Comparison of ENCODE assay signal across 10 cellular contexts in the genomic region with DNA sequence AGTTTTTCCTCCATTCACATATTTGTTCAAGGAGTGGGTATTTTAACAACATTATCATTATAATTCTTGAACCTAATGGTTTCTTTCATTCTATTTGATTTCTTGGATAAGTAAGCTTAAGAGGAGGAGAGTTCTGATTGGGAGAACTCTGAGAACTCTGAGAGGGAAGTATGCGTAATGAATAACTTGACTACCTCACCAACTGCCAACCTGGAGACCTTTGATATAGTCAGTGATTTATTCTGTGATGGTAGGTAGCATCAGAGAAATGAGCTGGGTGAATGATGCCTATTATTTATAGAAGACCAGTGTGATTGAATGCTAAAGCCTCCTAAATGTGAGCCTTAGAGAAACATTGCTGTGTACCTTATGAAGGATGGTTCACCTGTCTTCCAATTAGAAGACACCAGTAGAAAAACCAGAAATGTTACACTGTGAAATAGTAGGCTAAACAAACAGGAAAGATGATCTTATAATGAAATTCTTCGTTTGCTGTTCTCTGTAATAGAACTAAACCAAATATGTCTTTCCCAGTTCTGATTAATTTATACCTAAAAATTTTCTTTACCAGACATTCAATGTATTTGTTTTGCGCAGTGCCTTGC.
DNase-seq lines count a peak whose midpoint lies in the region; ATAC-seq, FAIRE-seq and TF ChIP-seq lines count a peak whose summit lies in the region.
"Had no signal": no experiment of that assay in that cellular context is flagged by ENCODE, and none has a peak within 500 bp of the region (broad histone marks: within the 10 kb centered on the region; RNA-seq: fewer than 3 reads in every experiment).

No MANE protein-coding gene starts in this region.

- H3K4me3 ChIP-seq in HepG2 (replicated peaks in 1 of 3; ENCODE audit: insufficient read depth in 1 of 3, low read depth in 2 of 3, low read length in 3 of 3) = peak overlapping the region; percentile 67 to 79 (median 68); a peak in 5 of 6 replicates
- peak overlapping the region in 1 of 2 donors; percentile 71 for H3K4me3 ChIP-seq in vagina

- in situ Hi-C loops in HepG2 (cut with HindIII; ENCODE audit: extremely low pct_ligation_motif_present, low pct_unique_long_range_greater_than_20kb) = no loop called here

- TF ChIP-seq EP300 in HepG2 (IDR thresholded peaks at IDR 0.05; ENCODE audit: low read depth in 2 of 2, low read length in 2 of 2) (no peak), HepG2 (CRISPR knock-in tag; IDR thresholded peaks at IDR 0.05; ENCODE audit: borderline replicate concordance) (no peak)

- no TSS peak for BruUV-seq in HepG2 (replicated peaks; lab: Mats Ljungman, UMichigan)

- FAIRE-seq in HepG2 (lab: Jason Lieb, UNC) = peak; percentile 30
- FAIRE-seq: astrocyte had no signal

- H2AFZ ChIP-seq in HepG2 (ENCODE audit: low read length) = no peak overlapping the region

- peaks cover 14% of the 10 kb centered on the region for H3K36me3 Mint-ChIP-seq in activated naive CD4-positive, alpha-beta T cell treated with anti-CD3 and anti-CD28 coated beads, Interleukin-2, amount 10 ng/mL, durations not matched to agents 7 days and 5 days
- H3K36me3 Mint-ChIP-seq in activated naive CD8-positive, alpha-beta T cell = no peaks in the 10 kb centered on the region

- ATAC-seq in HepG2 (no peak), GM19328 (IDR thresholded peaks at IDR 0.05; ENCODE audit: unreplicated experiment) (no peak)

- intact Hi-C loops in HepG2 (cut with micrococcal nuclease; ENCODE audit: unreplicated experiment) = loop anchor here (5.0 kb wide), 2 partner anchors 33 to 177 kb away; no protein-coding TSS in a partner anchor
- intact Hi-C loops in vagina (cut with DNase I) = no loop called here

- H3K27ac Mint-ChIP-seq in activated naive CD4-positive, alpha-beta T cell treated with anti-CD3 and anti-CD28 coated beads, Interleukin-2, amount 10 ng/mL, durations not matched to agents 7 days and 5 days = peak overlapping the region; percentile 95
- H3K27ac Mint-ChIP-seq in activated naive CD8-positive, alpha-beta T cell = peak overlapping the region; percentile 95

- POLR2A ChIA-PET in HepG2 (lab: Yijun Ruan, JAX) = no interaction called here

- peak overlapping the region; percentile 95 for H3K4me3 Mint-ChIP-seq in activated naive CD4-positive, alpha-beta T cell treated with anti-CD3 and anti-CD28 coated beads, Interleukin-2, amount 10 ng/mL, durations not matched to agents 7 days and 5 days
- H3K4me3 Mint-ChIP-seq in activated naive CD8-positive, alpha-beta T cell = peak overlapping the region; percentile 97

- TF ChIP-seq RAD21 in HepG2 (CRISPR knock-in tag; IDR thresholded peaks at IDR 0.05) = no peak

- H3K36me3 ChIP-seq in HepG2 (replicated peaks in 1 of 2; ENCODE audit: control insufficient read depth in 1 of 2, insufficient read depth in 2 of 2, low read length in 2 of 2) (0 out of 5 replicates have a peak, but pooled peaks cover 0 to 5% of the 10 kb centered on the region in 2 experiments), vagina (no peaks in the 10 kb centered on the region)

- TF ChIP-seq POLR2A in HepG2 (IDR thresholded peaks at IDR 0.05; ENCODE audit: insufficient read depth in 1 of 2, low read depth in 2 of 2, low read length in 2 of 2) (no peak), vagina (IDR thresholded peaks at IDR 0.05) (no peak), erythroblast (IDR thresholded peaks at IDR 0.05; ENCODE audit: low read length) (no peak)

- no peaks in the 10 kb centered on the region for H3K9me3 ChIP-seq in HepG2 (ENCODE audit: low read length)
- no peaks in the 10 kb centered on the region for H3K9me3 ChIP-seq in vagina

- peak overlapping the region; percentile 98 for H3K4me2 ChIP-seq in HepG2 (ENCODE audit: low read depth, low read length)

- H3K27ac ChIP-seq in HepG2 (ENCODE audit: extremely low read length, insufficient read depth, low read length) (no peak overlapping the region), vagina (peak overlapping the region; percentile 20)

- no peaks in the 10 kb centered on the region for H3K9me3 Mint-ChIP-seq in activated naive CD4-positive, alpha-beta T cell treated with anti-CD3 and anti-CD28 coated beads, Interleukin-2, amount 10 ng/mL, durations not matched to agents 7 days and 5 days
- H3K9me3 Mint-ChIP-seq in activated naive CD8-positive, alpha-beta T cell (ENCODE audit: low read depth) = no peaks in the 10 kb centered on the region

- peaks cover 32% of the 10 kb centered on the region for H3K79me2 ChIP-seq in HepG2 (ENCODE audit: insufficient read depth, low read length)

- CTCF ChIA-PET in activated naive CD4-positive, alpha-beta T cell treated with anti-CD3 and anti-CD28 coated beads, Interleukin-2, amount 10 ng/mL, durations not matched to agents 7 days and 5 days (lab: Charles Lee) = interaction anchor here (2.0 to 5.8 kb wide), 2 partner anchors 15 to 50 kb away, joined by 6 to 66 read pairs; no protein-coding TSS in a partner anchor
- CTCF ChIA-PET in HepG2 (lab: Yijun Ruan, JAX; ENCODE audit: low intra/inter-chr PET ratio, low total read pairs) = no interaction called here

- peaks cover 55% of the 10 kb centered on the region for H3K4me1 ChIP-seq in HepG2 (ENCODE audit: insufficient read depth, low read length)
- peaks cover 55% of the 10 kb centered on the region for H3K4me1 ChIP-seq in vagina

- peaks cover 79% of the 10 kb centered on the region for H3K4me1 Mint-ChIP-seq in activated naive CD4-positive, alpha-beta T cell treated with anti-CD3 and anti-CD28 coated beads, Interleukin-2, amount 10 ng/mL, durations not matched to agents 7 days and 5 days
- H3K4me1 Mint-ChIP-seq in activated naive CD8-positive, alpha-beta T cell (ENCODE audit: low read depth) = peaks cover 80% of the 10 kb centered on the region

- 80% methylated on average over 3 of the region's 3 CpGs for WGBS in HepG2 (ENCODE audit: low lambda C conversion rate)

- H3K27me3 ChIP-seq in HepG2 (ENCODE audit: control insufficient read depth in 1 of 2, insufficient read depth in 2 of 2, low read length in 2 of 2) (peaks cover 0 to 12% of the 10 kb centered on the region in 2 experiments; a peak in 3 of 5 replicates), vagina (no peaks in the 10 kb centered on the region)

- H4K20me1 ChIP-seq in HepG2 (ENCODE audit: insufficient read depth, low read length) = no peaks in the 10 kb centered on the region

- no peak overlapping the region for H3K9ac ChIP-seq in HepG2 (ENCODE audit: insufficient read depth, low read depth, low read length)

- no peak for DNase-seq in activated naive CD4-positive, alpha-beta T cell treated with anti-CD3 and anti-CD28 coated beads, Interleukin-2, amount 10 ng/mL, durations not matched to agents 7 days and 5 days
- no peak for DNase-seq in activated naive CD4-positive, alpha-beta T cell treated with anti-CD3 and anti-CD28 coated beads, Interleukin-2, amount 50 U/mL, for 16 hours
- DNase-seq in HepG2 (ENCODE audit: low spot score) (no peak), vagina (ENCODE audit: extremely low spot score in 2 of 2) (no peak), putamen (ENCODE audit: low spot score) (no peak), erythroblast (lab: John Stamatoyannopoulos, UW) (no peak)
- DNase-seq: NCI-H187 treated with DMSO at 0.1 percent for 48 hours had no signal

- peaks cover 14% of the 10 kb centered on the region for H3K27me3 Mint-ChIP-seq in activated naive CD4-positive, alpha-beta T cell treated with anti-CD3 and anti-CD28 coated beads, Interleukin-2, amount 10 ng/mL, durations not matched to agents 7 days and 5 days
- H3K27me3 Mint-ChIP-seq in activated naive CD8-positive, alpha-beta T cell = no peaks in the 10 kb centered on the region

- TF ChIP-seq CTCF in HepG2 (CRISPR knock-in tag; IDR thresholded peaks at IDR 0.05) = no peak
- TF ChIP-seq CTCF in vagina (IDR thresholded peaks at IDR 0.05) = no peak

TF ChIP-seq in HepG2, 621 proteins besides CTCF, POLR2A, EP300 and RAD21 (continues in another document):
- TF ChIP-seq, protein P1, sequence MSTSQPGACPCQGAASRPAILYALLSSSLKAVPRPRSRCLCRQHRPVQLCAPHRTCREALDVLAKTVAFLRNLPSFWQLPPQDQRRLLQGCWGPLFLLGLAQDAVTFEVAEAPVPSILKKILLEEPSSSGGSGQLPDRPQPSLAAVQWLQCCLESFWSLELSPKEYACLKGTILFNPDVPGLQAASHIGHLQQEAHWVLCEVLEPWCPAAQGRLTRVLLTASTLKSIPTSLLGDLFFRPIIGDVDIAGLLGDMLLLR (CRISPR knock-in tag; IDR thresholded peaks at IDR 0.05) = no peak
- TF ChIP-seq ZNF749 (CRISPR knock-in tag; IDR thresholded peaks at IDR 0.05; ENCODE audit: borderline replicate concordance) = no peak
- no peak for TF ChIP-seq ZKSCAN8 (CRISPR knock-in tag; IDR thresholded peaks at IDR 0.05; ENCODE audit: borderline replicate concordance)
- TF ChIP-seq RELA (CRISPR knock-in tag; IDR thresholded peaks at IDR 0.05) = no peak
- no peak for TF ChIP-seq CHCHD3 (CRISPR knock-in tag; IDR thresholded peaks at IDR 0.05)
- TF ChIP-seq, protein P2, sequence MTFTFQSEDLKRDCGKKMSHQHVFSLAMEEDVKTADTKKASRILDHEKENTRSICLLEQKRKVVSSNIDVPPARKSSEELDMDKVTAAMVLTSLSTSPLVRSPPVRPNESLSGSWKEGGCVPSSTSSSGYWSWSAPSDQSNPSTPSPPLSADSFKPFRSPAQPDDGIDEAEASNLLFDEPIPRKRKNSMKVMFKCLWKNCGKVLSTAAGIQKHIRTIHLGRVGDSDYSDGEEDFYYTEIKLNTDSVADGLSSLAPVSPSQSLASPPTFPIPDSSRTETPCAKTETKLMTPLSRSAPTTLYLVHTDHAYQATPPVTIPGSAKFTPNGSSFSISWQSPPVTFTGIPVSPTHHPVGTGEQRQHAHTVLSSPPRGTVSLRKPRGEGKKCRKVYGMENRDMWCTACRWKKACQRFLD (CRISPR knock-in tag; IDR thresholded peaks at IDR 0.05; ENCODE audit: borderline replicate concordance) = no peak
- no peak for TF ChIP-seq MIER2 (CRISPR knock-in tag; IDR thresholded peaks at IDR 0.05)
- no peak for TF ChIP-seq ZSCAN31 (CRISPR knock-in tag; IDR thresholded peaks at IDR 0.05; ENCODE audit: low read depth)
- TF ChIP-seq TCF12 (IDR thresholded peaks at IDR 0.05) = no peak
- TF ChIP-seq TCF12 (CRISPR knock-in tag; IDR thresholded peaks at IDR 0.05) = no peak
